ENCODE assay signal across 2 cellular contexts in the genomic region with DNA sequence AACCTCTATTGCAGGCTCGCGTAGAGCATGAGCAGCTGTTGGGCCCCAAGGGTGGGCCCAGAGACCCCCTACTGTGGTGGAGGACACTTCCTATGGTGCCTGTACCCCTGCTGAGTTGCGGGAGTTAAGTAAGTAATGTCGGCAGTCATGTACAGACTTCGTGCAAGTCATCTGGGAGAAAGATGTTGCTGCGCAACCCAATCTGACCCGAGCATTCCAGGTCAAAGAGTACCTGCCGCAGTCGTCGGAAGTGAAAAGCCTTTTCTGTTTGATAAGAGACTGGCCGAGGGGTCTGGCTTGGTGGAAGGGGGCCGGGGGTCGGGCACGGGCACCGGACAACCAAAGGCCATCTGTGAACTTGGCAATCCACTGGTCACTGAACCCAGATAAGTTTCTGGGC.
TF ChIP-seq lines count a peak whose summit lies in the region.

No MANE protein-coding gene starts in this region.

TF ChIP-seq in GM23338, 12 proteins besides CTCF, POLR2A, EP300 and RAD21:
- TF ChIP-seq JUNB (IDR thresholded peaks at IDR 0.05; ENCODE audit: unreplicated experiment) (no peak), NANOG (IDR thresholded peaks at IDR 0.05; ENCODE audit: borderline replicate concordance) (no peak)
- TF ChIP-seq, protein P1, sequence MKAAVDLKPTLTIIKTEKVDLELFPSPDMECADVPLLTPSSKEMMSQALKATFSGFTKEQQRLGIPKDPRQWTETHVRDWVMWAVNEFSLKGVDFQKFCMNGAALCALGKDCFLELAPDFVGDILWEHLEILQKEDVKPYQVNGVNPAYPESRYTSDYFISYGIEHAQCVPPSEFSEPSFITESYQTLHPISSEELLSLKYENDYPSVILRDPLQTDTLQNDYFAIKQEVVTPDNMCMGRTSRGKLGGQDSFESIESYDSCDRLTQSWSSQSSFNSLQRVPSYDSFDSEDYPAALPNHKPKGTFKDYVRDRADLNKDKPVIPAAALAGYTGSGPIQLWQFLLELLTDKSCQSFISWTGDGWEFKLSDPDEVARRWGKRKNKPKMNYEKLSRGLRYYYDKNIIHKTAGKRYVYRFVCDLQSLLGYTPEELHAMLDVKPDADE (IDR thresholded peaks at IDR 0.05): no peak
- TF ChIP-seq, protein P2, sequence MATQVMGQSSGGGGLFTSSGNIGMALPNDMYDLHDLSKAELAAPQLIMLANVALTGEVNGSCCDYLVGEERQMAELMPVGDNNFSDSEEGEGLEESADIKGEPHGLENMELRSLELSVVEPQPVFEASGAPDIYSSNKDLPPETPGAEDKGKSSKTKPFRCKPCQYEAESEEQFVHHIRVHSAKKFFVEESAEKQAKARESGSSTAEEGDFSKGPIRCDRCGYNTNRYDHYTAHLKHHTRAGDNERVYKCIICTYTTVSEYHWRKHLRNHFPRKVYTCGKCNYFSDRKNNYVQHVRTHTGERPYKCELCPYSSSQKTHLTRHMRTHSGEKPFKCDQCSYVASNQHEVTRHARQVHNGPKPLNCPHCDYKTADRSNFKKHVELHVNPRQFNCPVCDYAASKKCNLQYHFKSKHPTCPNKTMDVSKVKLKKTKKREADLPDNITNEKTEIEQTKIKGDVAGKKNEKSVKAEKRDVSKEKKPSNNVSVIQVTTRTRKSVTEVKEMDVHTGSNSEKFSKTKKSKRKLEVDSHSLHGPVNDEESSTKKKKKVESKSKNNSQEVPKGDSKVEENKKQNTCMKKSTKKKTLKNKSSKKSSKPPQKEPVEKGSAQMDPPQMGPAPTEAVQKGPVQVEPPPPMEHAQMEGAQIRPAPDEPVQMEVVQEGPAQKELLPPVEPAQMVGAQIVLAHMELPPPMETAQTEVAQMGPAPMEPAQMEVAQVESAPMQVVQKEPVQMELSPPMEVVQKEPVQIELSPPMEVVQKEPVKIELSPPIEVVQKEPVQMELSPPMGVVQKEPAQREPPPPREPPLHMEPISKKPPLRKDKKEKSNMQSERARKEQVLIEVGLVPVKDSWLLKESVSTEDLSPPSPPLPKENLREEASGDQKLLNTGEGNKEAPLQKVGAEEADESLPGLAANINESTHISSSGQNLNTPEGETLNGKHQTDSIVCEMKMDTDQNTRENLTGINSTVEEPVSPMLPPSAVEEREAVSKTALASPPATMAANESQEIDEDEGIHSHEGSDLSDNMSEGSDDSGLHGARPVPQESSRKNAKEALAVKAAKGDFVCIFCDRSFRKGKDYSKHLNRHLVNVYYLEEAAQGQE (IDR thresholded peaks at IDR 0.05; ENCODE audit: unreplicated experiment): no peak

TF ChIP-seq in K562, 482 proteins besides CTCF, POLR2A, EP300 and RAD21:
- TF ChIP-seq, protein P3, sequence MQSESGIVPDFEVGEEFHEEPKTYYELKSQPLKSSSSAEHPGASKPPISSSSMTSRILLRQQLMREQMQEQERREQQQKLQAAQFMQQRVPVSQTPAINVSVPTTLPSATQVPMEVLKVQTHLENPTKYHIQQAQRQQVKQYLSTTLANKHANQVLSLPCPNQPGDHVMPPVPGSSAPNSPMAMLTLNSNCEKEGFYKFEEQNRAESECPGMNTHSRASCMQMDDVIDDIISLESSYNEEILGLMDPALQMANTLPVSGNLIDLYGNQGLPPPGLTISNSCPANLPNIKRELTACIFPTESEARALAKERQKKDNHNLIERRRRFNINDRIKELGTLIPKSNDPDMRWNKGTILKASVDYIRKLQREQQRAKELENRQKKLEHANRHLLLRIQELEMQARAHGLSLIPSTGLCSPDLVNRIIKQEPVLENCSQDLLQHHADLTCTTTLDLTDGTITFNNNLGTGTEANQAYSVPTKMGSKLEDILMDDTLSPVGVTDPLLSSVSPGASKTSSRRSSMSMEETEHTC (IDR thresholded peaks at IDR 0.05): no peak
- TF ChIP-seq, protein P4, sequence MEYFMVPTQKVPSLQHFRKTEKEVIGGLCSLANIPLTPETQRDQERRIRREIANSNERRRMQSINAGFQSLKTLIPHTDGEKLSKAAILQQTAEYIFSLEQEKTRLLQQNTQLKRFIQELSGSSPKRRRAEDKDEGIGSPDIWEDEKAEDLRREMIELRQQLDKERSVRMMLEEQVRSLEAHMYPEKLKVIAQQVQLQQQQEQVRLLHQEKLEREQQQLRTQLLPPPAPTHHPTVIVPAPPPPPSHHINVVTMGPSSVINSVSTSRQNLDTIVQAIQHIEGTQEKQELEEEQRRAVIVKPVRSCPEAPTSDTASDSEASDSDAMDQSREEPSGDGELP (CRISPR knock-in tag; IDR thresholded peaks at IDR 0.05; ENCODE audit: borderline replicate concordance): 0 out of 2 replicates have a peak, but pooled peaks have one; percentile 13
TF ChIP-seq in K562: peak in this region for 1.
